Comparison of ENCODE assay signal across 9 cellular contexts in the genomic region with DNA sequence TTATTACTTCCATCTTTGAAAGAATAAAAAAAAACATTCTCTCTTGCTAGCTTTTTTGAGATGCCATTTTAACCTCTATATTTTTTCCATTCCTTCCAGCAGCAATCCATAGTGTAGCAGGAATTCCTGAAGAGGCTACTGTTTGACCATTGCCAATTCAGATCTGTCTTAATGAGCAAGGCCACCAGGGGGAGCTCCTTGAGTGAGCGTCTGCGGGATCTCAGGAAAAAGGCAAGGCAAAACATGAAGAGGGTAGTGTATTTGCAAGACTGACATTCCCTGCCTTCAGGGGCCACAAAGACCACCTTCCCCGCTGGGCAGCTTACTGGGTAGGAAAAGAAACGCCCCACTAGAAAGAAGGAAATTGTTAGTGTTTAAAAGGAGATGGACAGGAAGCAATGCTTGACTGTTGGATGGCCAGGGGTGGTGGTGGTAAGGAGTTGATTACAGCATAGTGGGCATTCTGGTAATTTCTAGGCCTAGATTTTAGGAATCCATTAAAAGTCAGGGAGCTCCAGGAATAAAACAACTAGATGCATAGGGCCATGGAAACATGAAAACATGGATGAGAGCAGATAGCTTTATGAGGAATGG.
DNase-seq lines count a peak whose midpoint lies in the region; ATAC-seq and TF ChIP-seq lines count a peak whose summit lies in the region.
"Had no signal": no experiment of that assay in that cellular context is flagged by ENCODE, and none has a peak within 500 bp of the region (broad histone marks: within the 10 kb centered on the region; RNA-seq: fewer than 3 reads in every experiment).

No MANE protein-coding gene starts in this region.

- H3K36me3 Mint-ChIP-seq in activated naive CD4-positive, alpha-beta T cell treated with anti-CD3 and anti-CD28 coated beads, Interleukin-2, amount 10 ng/mL, durations not matched to agents 7 days and 5 days: no peaks in the 10 kb centered on the region
- H3K36me3 Mint-ChIP-seq: IgD-negative memory B cell had no signal

- H3K4me1 ChIP-seq in left ventricle myocardium inferior: no peaks in the 10 kb centered on the region

- H3K4me1 Mint-ChIP-seq in activated naive CD4-positive, alpha-beta T cell treated with anti-CD3 and anti-CD28 coated beads, Interleukin-2, amount 10 ng/mL, durations not matched to agents 7 days and 5 days: no peaks in the 10 kb centered on the region
- H3K4me1 Mint-ChIP-seq: IgD-negative memory B cell had no signal

- no peaks in the 10 kb centered on the region for H3K27me3 ChIP-seq in left ventricle myocardium inferior (ENCODE audit: low read depth)

- no peak overlapping the region for H3K4me3 Mint-ChIP-seq in activated naive CD4-positive, alpha-beta T cell treated with anti-CD3 and anti-CD28 coated beads, Interleukin-2, amount 10 ng/mL, durations not matched to agents 7 days and 5 days
- H3K4me3 Mint-ChIP-seq: IgD-negative memory B cell had no signal

- no peaks in the 10 kb centered on the region for H3K9me3 Mint-ChIP-seq in activated naive CD4-positive, alpha-beta T cell treated with anti-CD3 and anti-CD28 coated beads, Interleukin-2, amount 10 ng/mL, durations not matched to agents 7 days and 5 days

- no peak overlapping the region for H3K27ac Mint-ChIP-seq in activated naive CD4-positive, alpha-beta T cell treated with anti-CD3 and anti-CD28 coated beads, Interleukin-2, amount 10 ng/mL, durations not matched to agents 7 days and 5 days
- H3K27ac Mint-ChIP-seq: IgD-negative memory B cell had no signal

- peak; percentile 70 for TF ChIP-seq CTCF in AG04449 (IDR thresholded peaks at IDR 0.05; ENCODE audit: insufficient read depth, low read length, missing control alignments)
- TF ChIP-seq CTCF in left ventricle myocardium inferior (IDR thresholded peaks at IDR 0.05; ENCODE audit: borderline replicate concordance): peak; percentile 69
- peak; percentile 92 for TF ChIP-seq CTCF in retinal pigment epithelial cell (conservative IDR thresholded peaks at IDR 0.05; ENCODE audit: low read depth, low read length)

- no peaks in the 10 kb centered on the region for H3K36me3 ChIP-seq in left ventricle myocardium inferior

- CTCF ChIA-PET in AG04449 (lab: Yijun Ruan, JAX): interaction anchor here (0.6 to 6.9 kb wide), 72 partner anchors 9 to 1125 kb away, joined by 3 to 97 read pairs (median 4); a partner anchor contains a TSS
- CTCF ChIA-PET in activated naive CD4-positive, alpha-beta T cell treated with anti-CD3 and anti-CD28 coated beads, Interleukin-2, amount 10 ng/mL, durations not matched to agents 7 days and 5 days (lab: Charles Lee): interaction anchor here (0.9 to 1.7 kb wide), 5 partner anchors 11 to 119 kb away, joined by 3 to 6 read pairs (median 4); no protein-coding TSS in a partner anchor

- H3K4me3 ChIP-seq in AG04449 (ENCODE audit: low read depth, low read length) (no peak overlapping the region), left ventricle myocardium inferior (no peak overlapping the region), retinal pigment epithelial cell (ENCODE audit: low read length) (no peak overlapping the region)

- no peak overlapping the region for H3K27ac ChIP-seq in left ventricle myocardium inferior (replicated peaks)

- peaks cover 3% of the 10 kb centered on the region for H3K27me3 Mint-ChIP-seq in activated naive CD4-positive, alpha-beta T cell treated with anti-CD3 and anti-CD28 coated beads, Interleukin-2, amount 10 ng/mL, durations not matched to agents 7 days and 5 days
- H3K27me3 Mint-ChIP-seq: IgD-negative memory B cell had no signal

- H3K9me3 ChIP-seq in left ventricle myocardium inferior (replicated peaks): peaks cover 9% of the 10 kb centered on the region

- intact Hi-C loops in left ventricle myocardium inferior (cut with micrococcal nuclease): no loop called here

- DNase-seq in AG04449 (ENCODE audit: low read depth, low spot score) (no peak), GM04504 (ENCODE audit: low read depth) (peak; percentile 17), NCI-H69 (lab: John Stamatoyannopoulos, UW) (peak; percentile 84), left ventricle myocardium inferior (peak; percentile 24), retinal pigment epithelial cell (ENCODE audit: low read depth) (no peak), 8988T (no peak)
- peak; percentile 45 for DNase-seq in activated naive CD4-positive, alpha-beta T cell treated with anti-CD3 and anti-CD28 coated beads, Interleukin-2, amount 10 ng/mL, durations not matched to agents 7 days and 5 days

- POLR2A ChIA-PET in AG04449 (lab: Yijun Ruan, JAX): interaction anchor here (0.8 to 3.4 kb wide), 2 partner anchors 205 to 455 kb away, joined by 3 to 31 read pairs; a partner anchor contains a TSS

- peak; percentile 75 for ATAC-seq in HG02798 (IDR thresholded peaks at IDR 0.05; ENCODE audit: poor library complexity, unreplicated experiment)

Comparison
In these comparisons a context has a peak if more than half of its experiments do, and no peak if none do; other contexts are left out.
1. DNase-seq: peak in GM04504 (single experiment), NCI-H69 (single experiment), activated naive CD4-positive, alpha-beta T cell treated with anti-CD3 and anti-CD28 coated beads, Interleukin-2, amount 10 ng/mL, durations not matched to agents 7 days and 5 days (single experiment) and left ventricle myocardium inferior (single experiment); none in AG04449 (single experiment), retinal pigment epithelial cell (single experiment) and 8988T (single experiment).
2. Peak in every context shown above with its lines, with median percentiles within 50 percentile points of each other: CTCF ChIP-seq.